ENCODE assay signal across 8 cellular contexts in the genomic region with DNA sequence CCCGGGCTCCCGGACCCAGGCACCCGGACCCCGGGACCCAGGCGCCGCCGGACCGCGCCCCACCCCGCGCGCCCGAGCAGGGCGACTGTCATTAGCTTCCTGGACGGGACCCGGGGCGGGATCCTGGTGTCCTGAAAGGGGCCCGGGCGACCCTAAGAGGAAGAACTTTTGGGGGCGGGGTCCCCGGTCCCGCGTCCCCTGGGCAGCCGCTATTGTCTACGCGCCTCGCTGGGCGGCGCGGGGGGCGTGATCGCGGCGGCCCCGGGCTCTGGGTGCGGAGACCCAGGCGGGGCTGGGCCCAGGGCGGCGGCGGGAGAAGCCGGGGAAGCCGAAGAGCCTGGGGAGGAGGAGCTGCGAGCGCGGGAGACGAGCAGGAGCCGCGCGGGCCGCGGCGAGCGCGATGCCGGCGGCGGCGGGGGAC. TPM values are rescaled to one million over a fixed set of nuclear protein-coding genes. Genes with fewer than 3 reads are reported as not detected.
DNase-seq lines count a peak whose midpoint lies in the region; ATAC-seq and TF ChIP-seq lines count a peak whose summit lies in the region.

No MANE protein-coding gene starts in this region.

- peaks cover 6% of the 10 kb centered on the region for H3K4me1 ChIP-seq in CD8-positive, alpha-beta T cell (ENCODE audit: insufficient read depth, low read length)

- no peaks in the 10 kb centered on the region for H3K9me3 Mint-ChIP-seq in CD8-positive, alpha-beta T cell
- H3K9me3 Mint-ChIP-seq in endothelial cell (ENCODE audit: unreplicated experiment) = no peaks in the 10 kb centered on the region
- H3K9me3 Mint-ChIP-seq in neural crest cell = no peaks in the 10 kb centered on the region
- H3K9me3 Mint-ChIP-seq in immature natural killer cell = no peaks in the 10 kb centered on the region

- no peak overlapping the region for H3K27ac Mint-ChIP-seq in CD8-positive, alpha-beta T cell
- H3K27ac Mint-ChIP-seq in endothelial cell (ENCODE audit: unreplicated experiment) (no peak overlapping the region), neural crest cell (ENCODE audit: unreplicated experiment) (no peak overlapping the region), immature natural killer cell (no peak overlapping the region)

- no peak for ATAC-seq in CD8-positive, alpha-beta T cell
- ATAC-seq in HG02588 (IDR thresholded peaks at IDR 0.05; ENCODE audit: unreplicated experiment) (no peak), HG03108 (IDR thresholded peaks at IDR 0.05; ENCODE audit: unreplicated experiment) (no peak)

- DNase-seq in CD8-positive, alpha-beta T cell = no peak
- DNase-seq in MG63 = peak; percentile 15
- peak; percentile 57 for DNase-seq in endothelial cell (ENCODE audit: low spot score)
- DNase-seq in neural crest cell (ENCODE audit: low read depth, low spot score) = peak; percentile 50
- DNase-seq in immature natural killer cell = no peak
- no peak for DNase-seq in GM10248 (ENCODE audit: extremely low spot score)

- H3K9me3 ChIP-seq in CD8-positive, alpha-beta T cell (ENCODE audit: low read length) = no peaks in the 10 kb centered on the region
- H3K9me3 ChIP-seq in MG63 = no peaks in the 10 kb centered on the region

- H3K27me3 ChIP-seq in CD8-positive, alpha-beta T cell (ENCODE audit: insufficient read depth, low read length) = peaks cover 14% of the 10 kb centered on the region
- H3K27me3 ChIP-seq in MG63 = peaks cover 7% of the 10 kb centered on the region

- H3K27me3 Mint-ChIP-seq in CD8-positive, alpha-beta T cell (ENCODE audit: low read depth) = peaks cover 50% of the 10 kb centered on the region
- H3K27me3 Mint-ChIP-seq in endothelial cell (ENCODE audit: unreplicated experiment) (peaks cover 14% of the 10 kb centered on the region), neural crest cell (ENCODE audit: low read depth) (no peaks in the 10 kb centered on the region), immature natural killer cell (ENCODE audit: low read depth in 3 of 3) (peaks cover 5 to 25% (median 25%) of the 10 kb centered on the region in 3 donors)

- peaks cover 11% of the 10 kb centered on the region for H3K4me1 Mint-ChIP-seq in CD8-positive, alpha-beta T cell (ENCODE audit: low read depth)
- H3K4me1 Mint-ChIP-seq in endothelial cell (ENCODE audit: unreplicated experiment) (peaks cover 26% of the 10 kb centered on the region), neural crest cell (peaks cover 41% of the 10 kb centered on the region), immature natural killer cell (peaks cover 6 to 9% of the 10 kb centered on the region in 2 donors)

- intact Hi-C loops in CD8-positive, alpha-beta T cell (cut with DNase I, micrococcal nuclease) = loop anchor here in 1 of 2 experiments (10.0 kb wide), 1 partner anchor 82 kb away; no protein-coding TSS in a partner anchor

- H3K4me3 Mint-ChIP-seq in CD8-positive, alpha-beta T cell = no peak overlapping the region
- H3K4me3 Mint-ChIP-seq in endothelial cell (ENCODE audit: unreplicated experiment) (no peak overlapping the region), neural crest cell (peak overlapping the region; percentile 23), immature natural killer cell (no peak overlapping the region)

- no peak for TF ChIP-seq CTCF in CD8-positive, alpha-beta T cell (IDR thresholded peaks at IDR 0.05)
- no peak for TF ChIP-seq CTCF in endothelial cell (IDR thresholded peaks at IDR 0.05; ENCODE audit: unreplicated experiment)
- peak; percentile 11 for TF ChIP-seq CTCF in neural crest cell (conservative IDR thresholded peaks at IDR 0.05)
- TF ChIP-seq CTCF in GM10248 (IDR thresholded peaks at IDR 0.05; ENCODE audit: control extremely low read depth, extremely low read depth, low read depth, missing control alignments) = no peak

- H3K36me3 ChIP-seq in CD8-positive, alpha-beta T cell (ENCODE audit: insufficient read depth, low read length) = no peaks in the 10 kb centered on the region
- no peaks in the 10 kb centered on the region for H3K36me3 ChIP-seq in MG63

- POLR2A ChIA-PET in CD8-positive, alpha-beta T cell (lab: Charles Lee) = interaction anchor here (1.3 kb wide), 2 partner anchors 67 to 101 kb away, joined by 3 to 4 read pairs; no protein-coding TSS in a partner anchor
- POLR2A ChIA-PET in GM10248 (lab: Yijun Ruan, JAX) = no interaction called here

- no peak overlapping the region for H3K27ac ChIP-seq in CD8-positive, alpha-beta T cell (ENCODE audit: low read depth, low read length)

- H3K36me3 Mint-ChIP-seq in CD8-positive, alpha-beta T cell = no peaks in the 10 kb centered on the region
- H3K36me3 Mint-ChIP-seq in endothelial cell (ENCODE audit: low read depth, unreplicated experiment) = no peaks in the 10 kb centered on the region
- H3K36me3 Mint-ChIP-seq in neural crest cell (ENCODE audit: low read depth) = no peaks in the 10 kb centered on the region
- no peaks in the 10 kb centered on the region for H3K36me3 Mint-ChIP-seq in immature natural killer cell

- CTCF ChIA-PET in CD8-positive, alpha-beta T cell (lab: Charles Lee) = interaction anchor here (1.0 to 1.5 kb wide), 4 partner anchors 59 to 180 kb away, joined by 3 read pairs; no protein-coding TSS in a partner anchor
- CTCF ChIA-PET in GM10248 (lab: Yijun Ruan, JAX) = interaction anchor here (0.8 to 2.1 kb wide), 2 partner anchors 8 to 732 kb away, joined by 3 to 11 read pairs; no protein-coding TSS in a partner anchor

- H3K4me3 ChIP-seq in CD8-positive, alpha-beta T cell (ENCODE audit: low read depth, low read length) = peak overlapping the region; percentile 50
- H3K4me3 ChIP-seq in MG63 = peak overlapping the region; percentile 48

RNA-seq across cellular contexts. Expression of a gene that starts 0.5 kb away (rescaled TPM):
- total RNA-seq in CD8-positive, alpha-beta T cell = not detected
- total RNA-seq in MG63 (2014; rRNA removed; shearing (Covaris generic); ENCODE audit: low replicate concordance) = 0.20 and 0.23 TPM in 2 replicates
- total RNA-seq in endothelial cell (ENCODE audit: unreplicated experiment) (19.3 TPM), neural crest cell (29.1 and 39.6 TPM in 2 replicates)
- not detected for polyA plus RNA-seq in immature natural killer cell

Comparison
In these comparisons a context has a peak if more than half of its experiments do, and no peak if none do; other contexts are left out.
1. DNase-seq: peak in MG63 (single experiment), endothelial cell (single experiment) and neural crest cell (single experiment); none in CD8-positive, alpha-beta T cell (0 of 7), immature natural killer cell (0 of 3) and GM10248 (single experiment).
2. RNA of a gene that starts 0.5 kb away (total RNA-seq): 29.1 to 39.6 TPM in neural crest cell and 19.3 TPM in endothelial cell (single experiment); 0.20 to 0.23 TPM in MG63 and not detected in CD8-positive, alpha-beta T cell; every median in the first group is over 10 times any median in the second.